8 cellular contexts compared by ENCODE assay signal in genomic region chr12:116910280-116910644, GRCh38. TPM values are rescaled to one million over a fixed set of nuclear protein-coding genes. Genes with fewer than 3 reads are reported as not detected.
DNase-seq lines count a peak whose midpoint lies in the region; ATAC-seq, FAIRE-seq and TF ChIP-seq lines count a peak whose summit lies in the region.

No MANE protein-coding gene starts in this region.

- H3K79me2 ChIP-seq in PC-3 (ENCODE audit: low read length) = peaks cover 49% of the 10 kb centered on the region
- peaks cover 29% of the 10 kb centered on the region for H3K79me2 ChIP-seq in endothelial cell of umbilical vein (ENCODE audit: control insufficient read depth, insufficient read depth, low read length)

- H3K9me1 ChIP-seq in endothelial cell of umbilical vein (replicated peaks; ENCODE audit: control insufficient read depth, extremely low read depth, insufficient read depth, low read length) = no peaks in the 10 kb centered on the region

- dilution Hi-C loops in endothelial cell of umbilical vein (cut with MboI; ENCODE audit: extremely low pct_ligation_motif_present, low sequenced_read_pairs) = no loop called here

- H3K4me1 Mint-ChIP-seq in CD8-positive, alpha-beta memory T cell = peaks cover 26 to 37% (median 35%) of the 10 kb centered on the region in 3 donors

- no peaks in the 10 kb centered on the region for H3K9me3 ChIP-seq in CD8-positive, alpha-beta memory T cell (ENCODE audit: low read length)
- H3K9me3 ChIP-seq in PC-3 (ENCODE audit: low read length) (no peaks in the 10 kb centered on the region), endothelial cell of umbilical vein (replicated peaks; ENCODE audit: control insufficient read depth, insufficient read depth, low read length) (no peaks in the 10 kb centered on the region), ovary (no peaks in the 10 kb centered on the region)

- TF ChIP-seq EP300 in ovary (IDR thresholded peaks at IDR 0.05) = no peak

- H3K36me3 ChIP-seq in CD8-positive, alpha-beta memory T cell (ENCODE audit: insufficient read depth, low read length) = no peaks in the 10 kb centered on the region
- H3K36me3 ChIP-seq in PC-3 (ENCODE audit: low read depth, low read length) (no peaks in the 10 kb centered on the region), endothelial cell of umbilical vein (ENCODE audit: control insufficient read depth in 2 of 2, extremely low read depth in 1 of 2, insufficient read depth in 2 of 2, low read length in 2 of 2) (no peaks in the 10 kb centered on the region), ovary (no peaks in the 10 kb centered on the region)

- POLR2A ChIA-PET in CD8-positive, alpha-beta memory T cell (lab: Charles Lee) = no interaction called here
- POLR2A ChIA-PET in PC-3 (lab: Charles Lee; ENCODE audit: unreplicated experiment) (no interaction called here), endothelial cell of umbilical vein (lab: Charles Lee) (no interaction called here)

- H3K27ac ChIP-seq in CD8-positive, alpha-beta memory T cell (ENCODE audit: low read depth, low read length) = peak overlapping the region; percentile 65
- H3K27ac ChIP-seq in PC-3 (ENCODE audit: low read length) = no peak overlapping the region; the same call in 1 of the 2 replicates
- no peak overlapping the region for H3K27ac ChIP-seq in endothelial cell of umbilical vein (ENCODE audit: insufficient read depth, low read depth, low read length)
- no peak overlapping the region for H3K27ac ChIP-seq in ovary
- no peak overlapping the region for H3K27ac ChIP-seq in caudate nucleus (ENCODE audit: low read depth, low read length)

- H3K9me2 ChIP-seq in PC-3 (replicated peaks; ENCODE audit: low read length) = no peaks in the 10 kb centered on the region

- H3K9ac ChIP-seq in PC-3 (ENCODE audit: low read length) (peak overlapping the region; percentile 92), endothelial cell of umbilical vein (replicated peaks; ENCODE audit: extremely low read depth, insufficient read depth, low read length) (peak overlapping the region; percentile 90)

- FAIRE-seq in endothelial cell of umbilical vein (lab: Jason Lieb, UNC) = no peak

- H3K27me3 Mint-ChIP-seq in CD8-positive, alpha-beta memory T cell = peaks cover 5 to 11% of the 10 kb centered on the region in 2 donors

- peak overlapping the region; percentile 91 for H3K4me3 ChIP-seq in CD8-positive, alpha-beta memory T cell (ENCODE audit: low read length)
- peak overlapping the region; percentile 67 for H3K4me3 ChIP-seq in PC-3 (ENCODE audit: low read length)
- H3K4me3 ChIP-seq in endothelial cell of umbilical vein (replicated peaks in 1 of 3; ENCODE audit: insufficient read depth in 1 of 3, low read depth in 1 of 3, low read length in 3 of 3) = peak overlapping the region; percentile 43 to 75 (median 67)
- peak overlapping the region; percentile 69 for H3K4me3 ChIP-seq in ovary

- 56 to 60% (median 56%) methylated on average over 4 of the region's 4 CpGs for WGBS in ovary, 3 donors

- H3K27me3 ChIP-seq in CD8-positive, alpha-beta memory T cell (ENCODE audit: insufficient read depth, low read length, poor library complexity, severe bottlenecking) = no peaks in the 10 kb centered on the region
- H3K27me3 ChIP-seq in PC-3 (ENCODE audit: low read length) = no peaks in the 10 kb centered on the region
- peaks cover 8 to 11% of the 10 kb centered on the region in 2 experiments for H3K27me3 ChIP-seq in endothelial cell of umbilical vein (ENCODE audit: control insufficient read depth in 2 of 2, insufficient read depth in 2 of 2, low read length in 2 of 2)
- H3K27me3 ChIP-seq in ovary = no peaks in the 10 kb centered on the region

- peak overlapping the region; percentile 99 for H3K4me2 ChIP-seq in PC-3 (ENCODE audit: low read length)
- H3K4me2 ChIP-seq in endothelial cell of umbilical vein (ENCODE audit: insufficient read depth, low read length) = peak overlapping the region; percentile 82

- H2AFZ ChIP-seq in PC-3 (ENCODE audit: low read length) = peak overlapping the region; percentile 82
- H2AFZ ChIP-seq in endothelial cell of umbilical vein (ENCODE audit: low read depth, low read length) = peak overlapping the region; percentile 95

- BruUV-seq in PC-3 (replicated peaks; lab: Mats Ljungman, UMichigan) (no TSS peak), endothelial cell of umbilical vein (replicated peaks; lab: Mats Ljungman, UMichigan) (no TSS peak)

- CTCF ChIA-PET in CD8-positive, alpha-beta memory T cell (lab: Charles Lee) = no interaction called here
- CTCF ChIA-PET in PC-3 (lab: Charles Lee) = no interaction called here
- CTCF ChIA-PET in endothelial cell of umbilical vein (lab: Charles Lee) = interaction anchor here (0.6 to 1.2 kb wide), 3 partner anchors 14 to 207 kb away, joined by 3 to 5 read pairs (median 3); no protein-coding TSS in a partner anchor

- TF ChIP-seq CTCF in PC-3 (conservative IDR thresholded peaks at IDR 0.05; ENCODE audit: low read depth, low read length) = no peak
- TF ChIP-seq CTCF in endothelial cell of umbilical vein (IDR thresholded peaks at IDR 0.05; ENCODE audit: extremely low read depth in 1 of 2, insufficient read depth in 1 of 2, low read depth in 1 of 2, low read length in 2 of 2) = no peak
- TF ChIP-seq CTCF in ovary (IDR thresholded peaks at IDR 0.05) = no peak

- peak overlapping the region in 6 of 8 donors; percentile 76 to 94 (median 84) for H3K27ac Mint-ChIP-seq in CD8-positive, alpha-beta memory T cell

- ATAC-seq in PC-3 (no peak), HG03097 (IDR thresholded peaks at IDR 0.05; ENCODE audit: low FRiP score, unreplicated experiment) (no peak)

- H3F3A ChIP-seq in PC-3 (ENCODE audit: low read length, unreplicated experiment) = no peaks in the 10 kb centered on the region

- no peak for DNase-seq in CD8-positive, alpha-beta memory T cell
- DNase-seq in PC-3 = no peak
- DNase-seq in endothelial cell of umbilical vein (ENCODE audit: low read depth, low spot score) = no peak
- no peak for DNase-seq in ovary
- no peak for DNase-seq in NCI-H1048 (lab: John Stamatoyannopoulos, UW)
- DNase-seq in activated CD8-positive, alpha-beta memory T cell treated with anti-CD3 and anti-CD28 coated beads, Interleukin-2, amount 50 U/mL, for 4 hours = no peak
- DNase-seq in caudate nucleus (lab: John Stamatoyannopoulos, UW) = no peak

- H3K9me3 Mint-ChIP-seq in CD8-positive, alpha-beta memory T cell = no peaks in the 10 kb centered on the region

- H3K4me1 ChIP-seq in CD8-positive, alpha-beta memory T cell (ENCODE audit: insufficient read depth, low read length) = peaks cover 17% of the 10 kb centered on the region
- H3K4me1 ChIP-seq in PC-3 (ENCODE audit: insufficient read depth, low read length) = peaks cover 13% of the 10 kb centered on the region
- H3K4me1 ChIP-seq in endothelial cell of umbilical vein (ENCODE audit: control insufficient read depth, extremely low read depth, insufficient read depth, low read length) = peaks cover 5% of the 10 kb centered on the region
- peaks cover 2% of the 10 kb centered on the region for H3K4me1 ChIP-seq in ovary (ENCODE audit: insufficient read depth)

- no peak for TF ChIP-seq POLR2A in endothelial cell of umbilical vein (IDR thresholded peaks at IDR 0.05; ENCODE audit: low read depth, low read length)
- no peak for TF ChIP-seq POLR2A in ovary (IDR thresholded peaks at IDR 0.05)

- H3K4me3 Mint-ChIP-seq in CD8-positive, alpha-beta memory T cell = peak overlapping the region; percentile 88 to 97 (median 90)

- no peaks in the 10 kb centered on the region for H4K20me1 ChIP-seq in PC-3 (ENCODE audit: low read length)
- H4K20me1 ChIP-seq in endothelial cell of umbilical vein (replicated peaks; ENCODE audit: control insufficient read depth, extremely low read depth, insufficient read depth, low read length) = no peaks in the 10 kb centered on the region

- H3K36me3 Mint-ChIP-seq in CD8-positive, alpha-beta memory T cell = peaks cover 0 to 5% (median 0%) of the 10 kb centered on the region in 3 donors

- intact Hi-C loops in PC-3 (cut with micrococcal nuclease) = loop anchor here (10.0 kb wide), 1 partner anchor 95 kb away; no protein-coding TSS in a partner anchor
- intact Hi-C loops in endothelial cell of umbilical vein (cut with micrococcal nuclease) = loop anchor here (2.0 to 10.0 kb wide), 4 partner anchors 91 to 245 kb away; partner anchors contain the start of genes RNFT2 and SPRING1
- intact Hi-C loops in ovary (cut with DNase I) = no loop called here

TF ChIP-seq in endothelial cell of umbilical vein, 7 proteins besides CTCF, POLR2A, EP300 and RAD21 (continues in another document):
- no peak for TF ChIP-seq FOS (IDR thresholded peaks at IDR 0.05; ENCODE audit: borderline replicate concordance, insufficient read depth, low read length)
- TF ChIP-seq, protein P1, sequence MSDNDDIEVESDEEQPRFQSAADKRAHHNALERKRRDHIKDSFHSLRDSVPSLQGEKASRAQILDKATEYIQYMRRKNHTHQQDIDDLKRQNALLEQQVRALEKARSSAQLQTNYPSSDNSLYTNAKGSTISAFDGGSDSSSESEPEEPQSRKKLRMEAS (IDR thresholded peaks at IDR 0.05; ENCODE audit: insufficient read depth, insufficient read length) = no peak

RNA-seq across cellular contexts. Expression of gene FBXW8, which starts 0.5 kb away (rescaled TPM):
- total RNA-seq in CD8-positive, alpha-beta memory T cell = 10 to 100 TPM in 1 of 2 experiments, 1 to 10 TPM in 1; 9.3 to 10.2 TPM
- 6.8 TPM for polyA plus RNA-seq in CD8-positive, alpha-beta memory T cell
- 12.1 and 20.7 TPM in 2 replicates for total RNA-seq in PC-3 (2014; rRNA removed)
- total RNA-seq in endothelial cell of umbilical vein = 15.4 and 16.9 TPM in 2 replicates
- polyA plus RNA-seq in endothelial cell of umbilical vein = 15.4 and 15.7 TPM in 2 replicates
- polyA plus RNA-seq in endothelial cell of umbilical vein (2011; cell fraction: cytosol; rRNA removed) = 11.5 and 11.9 TPM in 2 replicates
- 27.6 and 28.4 TPM in 2 replicates for polyA plus RNA-seq in endothelial cell of umbilical vein (2011; cell fraction: nucleus; rRNA removed)
- polyA plus RNA-seq in endothelial cell of umbilical vein (2012) = 13.7 and 16.4 TPM in 2 replicates
- 36.8 and 41.1 TPM in 2 replicates for polyA minus RNA-seq in endothelial cell of umbilical vein
- 3.4 TPM for polyA minus RNA-seq in endothelial cell of umbilical vein (2011; cell fraction: cytosol; rRNA and poly(A)+ RNA removed)
- 31.9 and 33.9 TPM in 2 replicates for polyA minus RNA-seq in endothelial cell of umbilical vein (2011; cell fraction: nucleus; rRNA and poly(A)+ RNA removed)
- total RNA-seq in ovary = 10 to 100 TPM in 6 of 7 donors, 1 to 10 TPM in 1; 8.3 to 23.1 (median 16.9) TPM
- 10 to 100 TPM in 1 of 2 donors, 1 to 10 TPM in 1; 7.4 to 13.9 TPM for polyA plus RNA-seq in ovary

RNA-seq across cellular contexts. Expression of gene HRK, which starts 29.0 kb away (rescaled TPM):
- total RNA-seq in CD8-positive, alpha-beta memory T cell = not detected
- polyA plus RNA-seq in CD8-positive, alpha-beta memory T cell = not detected
- total RNA-seq in PC-3 (2014; rRNA removed) = 0.33 and 0.58 TPM in 2 replicates
- not detected in 2 replicates for total RNA-seq in endothelial cell of umbilical vein
- not detected in 2 replicates for polyA plus RNA-seq in endothelial cell of umbilical vein
- polyA plus RNA-seq in endothelial cell of umbilical vein (2011; cell fraction: cytosol; rRNA removed) = not detected in 2 replicates
- polyA plus RNA-seq in endothelial cell of umbilical vein (2011; cell fraction: nucleus; rRNA removed) = not detected in 2 replicates
- polyA plus RNA-seq in endothelial cell of umbilical vein (2012) = not detected in 2 replicates
- polyA minus RNA-seq in endothelial cell of umbilical vein = not detected in 2 replicates
- polyA minus RNA-seq in endothelial cell of umbilical vein (2011; cell fraction: cytosol; rRNA and poly(A)+ RNA removed) = 0.61 TPM
- polyA minus RNA-seq in endothelial cell of umbilical vein (2011; cell fraction: nucleus; rRNA and poly(A)+ RNA removed) = not detected in 2 replicates
- total RNA-seq in ovary = under 1 TPM in 5 of 7 donors, not detected in 2; under 0.01 to 0.30 (median 0.20) TPM
- under 1 TPM in 1 of 2 donors, not detected in 1; 0.08 TPM for polyA plus RNA-seq in ovary

Comparison
In these comparisons a context has a peak if more than half of its experiments do, and no peak if none do; other contexts are left out.
1. intact Hi-C loops: an anchor here in PC-3 (10.0 kb wide) and endothelial cell of umbilical vein (2.0 to 10.0 kb wide); none called in ovary.